Comparison of ENCODE assay signal across 1 cellular context in genomic region chr5:149836451-149837139, GRCh38.
TF ChIP-seq lines count a peak whose summit lies in the region.

No MANE protein-coding gene starts in this region.

TF ChIP-seq in WTC11, 78 proteins besides CTCF, POLR2A, EP300 and RAD21 (continued from another document):
- no peak for TF ChIP-seq ZNF512 (CRISPR knock-in tag; IDR thresholded peaks at IDR 0.05; ENCODE audit: borderline replicate concordance)
- TF ChIP-seq SMAD4 (CRISPR knock-in tag; IDR thresholded peaks at IDR 0.05), result no peak
- no peak for TF ChIP-seq MYBL2 (CRISPR knock-in tag; IDR thresholded peaks at IDR 0.05)
- no peak for TF ChIP-seq NFYB (CRISPR knock-in tag; conservative IDR thresholded peaks at IDR 0.05; ENCODE audit: low read depth)
- TF ChIP-seq ELF4 (CRISPR knock-in tag; IDR thresholded peaks at IDR 0.05; ENCODE audit: low read depth), result no peak
- no peak for TF ChIP-seq NR3C1 (CRISPR knock-in tag; conservative IDR thresholded peaks at IDR 0.05; ENCODE audit: low read depth)
- no peak for TF ChIP-seq TP53 (CRISPR knock-in tag; IDR thresholded peaks at IDR 0.05)
- no peak for TF ChIP-seq RELA (CRISPR knock-in tag; IDR thresholded peaks at IDR 0.05; ENCODE audit: borderline replicate concordance)
- TF ChIP-seq SP1 (CRISPR knock-in tag; conservative IDR thresholded peaks at IDR 0.05), result no peak
TF ChIP-seq in WTC11: peak in this region for 0.
